22 cellular contexts compared by ENCODE assay signal in the genomic region with DNA sequence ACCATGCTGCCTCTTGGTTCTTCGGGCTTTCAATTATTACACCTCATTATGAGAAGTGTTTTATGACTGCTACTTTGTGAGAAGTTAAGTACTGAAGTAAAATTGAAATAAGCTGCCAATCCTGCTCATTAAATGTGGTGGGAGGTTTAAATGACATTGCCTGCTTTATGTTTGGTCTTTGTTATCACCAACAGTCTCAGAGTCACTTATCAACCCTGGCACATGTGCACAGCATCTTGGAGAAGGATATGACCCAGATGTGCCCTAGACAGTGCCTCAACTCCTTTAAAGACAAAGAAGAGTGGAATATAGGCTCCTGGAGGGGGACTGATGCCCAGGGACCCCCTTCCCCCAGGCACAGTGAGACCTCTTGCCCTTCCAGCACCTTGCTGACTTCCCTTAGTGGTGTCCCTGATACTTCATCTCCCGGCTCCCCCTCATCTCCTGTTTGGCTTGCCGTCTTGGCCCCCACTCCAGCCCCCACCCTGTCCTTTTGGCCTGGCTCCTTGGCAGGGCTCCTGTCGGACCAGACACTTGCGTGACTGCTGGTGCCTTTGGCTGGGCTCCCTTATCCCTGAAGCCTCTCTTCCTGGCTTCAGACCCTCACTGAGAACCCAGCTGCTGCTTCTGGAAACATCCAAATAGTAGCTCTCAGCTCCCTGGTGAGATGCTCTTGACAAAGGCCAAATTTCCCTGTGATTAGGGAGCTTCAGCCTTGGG. TPM values are rescaled to one million over a fixed set of nuclear protein-coding genes. Genes with fewer than 3 reads are reported as not detected.
DNase-seq lines count a peak whose midpoint lies in the region; ATAC-seq and TF ChIP-seq lines count a peak whose summit lies in the region.
"Had no signal": no experiment of that assay in that cellular context is flagged by ENCODE, and none has a peak within 500 bp of the region (broad histone marks: within the 10 kb centered on the region; RNA-seq: fewer than 3 reads in every experiment).

No MANE protein-coding gene starts in this region.

- H3K36me3 Mint-ChIP-seq in activated T-helper 2 cell treated with anti-CD3 and anti-CD28 coated beads, Interferon-gamma antibody, Interleukin-2, Interleukin-4, amounts not matched to agents 10 μg/mL and 5 μg/mL and 100 μg/mL, durations not matched to agents 14 hours and 24 hours and 36 hours (ENCODE audit: low read depth) = no peaks in the 10 kb centered on the region

- no peak overlapping the region for H3K4me3 ChIP-seq in MG63
- H3K4me3 ChIP-seq in psoas muscle = no peak overlapping the region
- H3K4me3 ChIP-seq: SJSA1 had no signal

- no peak for ATAC-seq in SK-N-SH treated with all-trans-retinoic acid at 6 μM for 48 hours
- peak; percentile 71 for ATAC-seq in left ventricle myocardium superior
- no peak for ATAC-seq in psoas muscle
- ATAC-seq in HG03521 (IDR thresholded peaks at IDR 0.05; ENCODE audit: unreplicated experiment) = no peak
- no peak for ATAC-seq in GM21825 (IDR thresholded peaks at IDR 0.05; ENCODE audit: unreplicated experiment)
- ATAC-seq in HG03342 (IDR thresholded peaks at IDR 0.05; ENCODE audit: unreplicated experiment) = no peak
- ATAC-seq: HepG2 had no signal

- H3K36me3 ChIP-seq in MG63 (peaks cover 4% of the 10 kb centered on the region), psoas muscle (ENCODE audit: insufficient read depth in 1 of 2, low read depth in 1 of 2) (no peaks in the 10 kb centered on the region)

- no peaks in the 10 kb centered on the region for H3K27me3 Mint-ChIP-seq in activated T-helper 2 cell treated with anti-CD3 and anti-CD28 coated beads, Interferon-gamma antibody, Interleukin-2, Interleukin-4, amounts not matched to agents 10 μg/mL and 5 μg/mL and 100 μg/mL, durations not matched to agents 14 hours and 24 hours and 36 hours (ENCODE audit: low read depth)
- H3K27me3 Mint-ChIP-seq: CD4-positive, alpha-beta T cell had no signal

- no peak overlapping the region for H3K4me3 Mint-ChIP-seq in activated T-helper 2 cell treated with anti-CD3 and anti-CD28 coated beads, Interferon-gamma antibody, Interleukin-2, Interleukin-4, amounts not matched to agents 10 μg/mL and 5 μg/mL and 100 μg/mL, durations not matched to agents 14 hours and 24 hours and 36 hours (ENCODE audit: low read depth)
- H3K4me3 Mint-ChIP-seq: CD4-positive, alpha-beta T cell had no signal

- H3K27me3 ChIP-seq in MG63 = no peaks in the 10 kb centered on the region
- no peaks in the 10 kb centered on the region for H3K27me3 ChIP-seq in psoas muscle (ENCODE audit: insufficient read depth in 3 of 3, low read length in 2 of 3)
- H3K27me3 ChIP-seq: SJSA1 had no signal

- 12 to 18% (median 15%) methylated on average over 5 of the region's 5 CpGs for WGBS in psoas muscle, 3 donors

- TF ChIP-seq CTCF in psoas muscle (IDR thresholded peaks at IDR 0.05) = no peak

- no peak overlapping the region for H3K27ac ChIP-seq in psoas muscle
- H3K27ac ChIP-seq: KMS-11, SJSA1 had no signal

- H3K9me3 Mint-ChIP-seq in activated T-helper 2 cell treated with anti-CD3 and anti-CD28 coated beads, Interferon-gamma antibody, Interleukin-2, Interleukin-4, amounts not matched to agents 10 μg/mL and 5 μg/mL and 100 μg/mL, durations not matched to agents 14 hours and 24 hours and 36 hours = no peaks in the 10 kb centered on the region
- H3K9me3 Mint-ChIP-seq: CD4-positive, alpha-beta T cell had no signal

- H3K9me3 ChIP-seq in MG63 (peaks cover 2% of the 10 kb centered on the region; the same call in 1 of the 2 replicates), psoas muscle (no peaks in the 10 kb centered on the region)
- H3K9me3 ChIP-seq: SJSA1 had no signal

- peaks cover 8% of the 10 kb centered on the region for H3K4me1 Mint-ChIP-seq in activated T-helper 2 cell treated with anti-CD3 and anti-CD28 coated beads, Interferon-gamma antibody, Interleukin-2, Interleukin-4, amounts not matched to agents 10 μg/mL and 5 μg/mL and 100 μg/mL, durations not matched to agents 14 hours and 24 hours and 36 hours (ENCODE audit: low read depth)

- no peaks in the 10 kb centered on the region for H3K4me1 ChIP-seq in psoas muscle
- H3K4me1 ChIP-seq: SJSA1 had no signal

- intact Hi-C loops in left ventricle myocardium superior (cut with micrococcal nuclease) = loop anchor here (10.0 kb wide), 1 partner anchor 59 kb away; no protein-coding TSS in a partner anchor
- intact Hi-C loops in psoas muscle (cut with DNase I) = no loop called here
- intact Hi-C loops in activated T-helper 2 cell treated with anti-CD3 and anti-CD28 coated beads, Interferon-gamma antibody, Interleukin-2, Interleukin-4, amounts not matched to agents 10 μg/mL and 5 μg/mL and 100 μg/mL, durations not matched to agents 14 hours and 24 hours and 36 hours (cut with micrococcal nuclease) = no loop called here

- peak; percentile 35 for DNase-seq in MG63
- peak; percentile 80 for DNase-seq in left ventricle myocardium superior
- DNase-seq in psoas muscle = peak; percentile 45 to 63
- DNase-seq in activated T-helper 2 cell treated with anti-CD3 and anti-CD28 coated beads, Interferon-gamma antibody, Interleukin-2, Interleukin-4, amounts not matched to agents 10 μg/mL and 5 μg/mL and 100 μg/mL, durations not matched to agents 14 hours and 24 hours and 36 hours (ENCODE audit: low spot score) = no peak
- DNase-seq: AML-193; Calu3; CD4-positive, alpha-beta T cell; DND-41; GDM1; NCI-H1417; NCI-H2029; NCI-H2171 treated with DMSO at 0.1 percent for 48 hours; NCI-H524; OCI-M1; RPMI8226 had no signal

- no peak overlapping the region for H3K27ac Mint-ChIP-seq in activated T-helper 2 cell treated with anti-CD3 and anti-CD28 coated beads, Interferon-gamma antibody, Interleukin-2, Interleukin-4, amounts not matched to agents 10 μg/mL and 5 μg/mL and 100 μg/mL, durations not matched to agents 14 hours and 24 hours and 36 hours
- H3K27ac Mint-ChIP-seq: CD4-positive, alpha-beta T cell had no signal

TF ChIP-seq in SK-N-SH treated with all-trans-retinoic acid at 6 μM for 48 hours, 23 proteins besides CTCF, POLR2A, EP300 and RAD21 (continues in another document):
- TF ChIP-seq, protein P1, sequence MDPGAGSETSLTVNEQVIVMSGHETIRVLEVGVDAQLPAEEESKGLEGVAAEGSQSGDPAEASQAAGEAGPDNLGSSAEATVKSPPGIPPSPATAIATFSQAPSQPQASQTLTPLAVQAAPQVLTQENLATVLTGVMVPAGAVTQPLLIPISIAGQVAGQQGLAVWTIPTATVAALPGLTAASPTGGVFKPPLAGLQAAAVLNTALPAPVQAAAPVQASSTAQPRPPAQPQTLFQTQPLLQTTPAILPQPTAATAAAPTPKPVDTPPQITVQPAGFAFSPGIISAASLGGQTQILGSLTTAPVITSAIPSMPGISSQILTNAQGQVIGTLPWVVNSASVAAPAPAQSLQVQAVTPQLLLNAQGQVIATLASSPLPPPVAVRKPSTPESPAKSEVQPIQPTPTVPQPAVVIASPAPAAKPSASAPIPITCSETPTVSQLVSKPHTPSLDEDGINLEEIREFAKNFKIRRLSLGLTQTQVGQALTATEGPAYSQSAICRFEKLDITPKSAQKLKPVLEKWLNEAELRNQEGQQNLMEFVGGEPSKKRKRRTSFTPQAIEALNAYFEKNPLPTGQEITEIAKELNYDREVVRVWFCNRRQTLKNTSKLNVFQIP (CRISPR knock-in tag; IDR thresholded peaks at IDR 0.05; ENCODE audit: borderline replicate concordance, low read depth) = no peak
- TF ChIP-seq ZNF8 (CRISPR knock-in tag; IDR thresholded peaks at IDR 0.05) (no peak), SNAI2 (CRISPR knock-in tag; IDR thresholded peaks at IDR 0.05) (peak; percentile 31; the same call in 1 of the 2 replicates), PPARA (CRISPR knock-in tag; IDR thresholded peaks at IDR 0.05; ENCODE audit: borderline replicate concordance) (no peak), ARNTL (CRISPR knock-in tag; IDR thresholded peaks at IDR 0.05; ENCODE audit: borderline replicate concordance, low read depth) (no peak), ZFP3 (CRISPR knock-in tag; IDR thresholded peaks at IDR 0.05) (peak; percentile 36; the same call in 1 of the 2 replicates), TOX (CRISPR knock-in tag; IDR thresholded peaks at IDR 0.05; ENCODE audit: borderline replicate concordance) (no peak), ISL1 (CRISPR knock-in tag; IDR thresholded peaks at IDR 0.05) (0 out of 2 replicates have a peak, but pooled peaks have one; percentile 38), ZFP30 (CRISPR knock-in tag; IDR thresholded peaks at IDR 0.05) (no peak)
- TF ChIP-seq, protein P2, sequence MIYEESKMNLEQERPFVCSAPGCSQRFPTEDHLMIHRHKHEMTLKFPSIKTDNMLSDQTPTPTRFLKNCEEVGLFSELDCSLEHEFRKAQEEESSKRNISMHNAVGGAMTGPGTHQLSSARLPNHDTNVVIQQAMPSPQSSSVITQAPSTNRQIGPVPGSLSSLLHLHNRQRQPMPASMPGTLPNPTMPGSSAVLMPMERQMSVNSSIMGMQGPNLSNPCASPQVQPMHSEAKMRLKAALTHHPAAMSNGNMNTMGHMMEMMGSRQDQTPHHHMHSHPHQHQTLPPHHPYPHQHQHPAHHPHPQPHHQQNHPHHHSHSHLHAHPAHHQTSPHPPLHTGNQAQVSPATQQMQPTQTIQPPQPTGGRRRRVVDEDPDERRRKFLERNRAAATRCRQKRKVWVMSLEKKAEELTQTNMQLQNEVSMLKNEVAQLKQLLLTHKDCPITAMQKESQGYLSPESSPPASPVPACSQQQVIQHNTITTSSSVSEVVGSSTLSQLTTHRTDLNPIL (CRISPR knock-in tag; IDR thresholded peaks at IDR 0.05; ENCODE audit: low read depth) = peak; percentile 41; the same call in 1 of the 2 replicates
- TF ChIP-seq, protein P3, sequence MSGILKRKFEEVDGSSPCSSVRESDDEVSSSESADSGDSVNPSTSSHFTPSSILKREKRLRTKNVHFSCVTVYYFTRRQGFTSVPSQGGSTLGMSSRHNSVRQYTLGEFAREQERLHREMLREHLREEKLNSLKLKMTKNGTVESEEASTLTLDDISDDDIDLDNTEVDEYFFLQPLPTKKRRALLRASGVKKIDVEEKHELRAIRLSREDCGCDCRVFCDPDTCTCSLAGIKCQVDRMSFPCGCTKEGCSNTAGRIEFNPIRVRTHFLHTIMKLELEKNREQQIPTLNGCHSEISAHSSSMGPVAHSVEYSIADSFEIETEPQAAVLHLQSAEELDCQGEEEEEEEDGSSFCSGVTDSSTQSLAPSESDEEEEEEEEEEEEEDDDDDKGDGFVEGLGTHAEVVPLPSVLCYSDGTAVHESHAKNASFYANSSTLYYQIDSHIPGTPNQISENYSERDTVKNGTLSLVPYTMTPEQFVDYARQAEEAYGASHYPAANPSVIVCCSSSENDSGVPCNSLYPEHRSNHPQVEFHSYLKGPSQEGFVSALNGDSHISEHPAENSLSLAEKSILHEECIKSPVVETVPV (CRISPR knock-in tag; IDR thresholded peaks at IDR 0.05) = peak; percentile 51; the same call in 1 of the 2 replicates

RNA-seq across cellular contexts. Expression of a gene that starts 39.8 kb away (rescaled TPM):
- 4.2 and 5.0 TPM in 2 replicates for total RNA-seq in MG63 (2014; rRNA removed; shearing (Covaris generic); ENCODE audit: low replicate concordance)
- total RNA-seq in left ventricle myocardium superior (41.7 TPM), psoas muscle (10 to 100 TPM in 2 of 4 donors, 1 to 10 TPM in 2; 5.3 to 13.2 (median 9.0) TPM)
- 1 to 10 TPM; 1.9 to 2.7 (median 2.6) TPM for polyA plus RNA-seq in psoas muscle
- total RNA-seq in activated T-helper 2 cell treated with anti-CD3 and anti-CD28 coated beads, Interferon-gamma antibody, Interleukin-2, Interleukin-4, amounts not matched to agents 10 μg/mL and 5 μg/mL and 100 μg/mL, durations not matched to agents 14 hours and 24 hours and 36 hours = 13.2 and 14.0 TPM in 2 replicates
- total RNA-seq: HepG2 had no signal
- polyA plus RNA-seq: HepG2 had no signal
